Comparison of ENCODE assay signal across 8 cellular contexts in genomic region chrY:7968293-7968692, GRCh38.
"Had no signal": no experiment of that assay in that cellular context is flagged by ENCODE, and none has a peak within 500 bp of the region (broad histone marks: within the 10 kb centered on the region; RNA-seq: fewer than 3 reads in every experiment).

No MANE protein-coding gene starts in this region.

- DNase-seq: GM23248, GOT3, H7, HFFc6, IMR-90, KG1 had no signal

- H3K27ac ChIP-seq: GM23248 had no signal

- H3K9ac ChIP-seq: GM23248 had no signal

- H3K27ac Mint-ChIP-seq: HFFc6 had no signal

- H3K4me1 ChIP-seq: HAP-1 had no signal

- H2AFZ ChIP-seq: GM23248 had no signal

- H3K9me3 Mint-ChIP-seq: HFFc6 had no signal

- H3K4me3 ChIP-seq: GM23248, HAP-1, K562 had no signal

- H3K4me3 Mint-ChIP-seq: HFFc6 had no signal

- H3K9me3 ChIP-seq: HAP-1 had no signal

- H3K36me3 ChIP-seq: HAP-1 had no signal
